In genomic region chr10:50355693-50356480, GRCh38 we compare ENCODE assay signal across 1 cellular context.
TF ChIP-seq lines count a peak whose summit lies in the region.

No MANE protein-coding gene starts in this region.

TF ChIP-seq in K562, 482 proteins besides CTCF, POLR2A, EP300 and RAD21 (continued from another document):
- TF ChIP-seq ZNF592 (IDR thresholded peaks at IDR 0.05), result peak; percentile 99
- TF ChIP-seq CC2D1A (IDR thresholded peaks at IDR 0.05), result peak; percentile 43; the same call in 1 of the 2 replicates
- TF ChIP-seq NFE2L1 (tag; IDR thresholded peaks at IDR 0.05; ENCODE audit: borderline replicate concordance, low read depth), result peak; percentile 86
TF ChIP-seq in K562: peak in this region for 84; not testable (repeated sequence) for 398.
